In the genomic region with DNA sequence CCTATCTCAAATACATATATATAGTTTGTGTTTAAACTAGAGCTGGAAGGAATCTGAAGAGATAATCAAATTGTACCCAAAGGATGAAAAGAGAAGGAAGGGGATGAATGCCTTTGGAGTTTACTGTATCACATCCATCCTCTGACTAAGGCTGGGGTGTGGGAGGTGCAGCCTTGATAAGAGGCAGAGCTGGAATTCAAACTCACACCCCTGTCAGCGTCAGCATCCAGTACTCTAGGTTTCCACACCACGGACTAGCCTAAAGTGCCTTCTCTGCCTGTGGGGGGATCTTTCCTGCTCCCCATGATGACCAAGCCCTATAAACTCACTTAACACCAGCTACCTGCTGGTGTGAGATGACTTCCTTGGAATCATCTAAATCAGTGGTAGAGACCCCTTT, we compare ENCODE assay signal across 23 cellular contexts. TPM values are rescaled to one million over a fixed set of nuclear protein-coding genes. Genes with fewer than 3 reads are reported as not detected.
DNase-seq lines count a peak whose midpoint lies in the region; ATAC-seq, FAIRE-seq and TF ChIP-seq lines count a peak whose summit lies in the region.
"Had no signal": no experiment of that assay in that cellular context is flagged by ENCODE, and none has a peak within 500 bp of the region (broad histone marks: within the 10 kb centered on the region; RNA-seq: fewer than 3 reads in every experiment).

No MANE protein-coding gene starts in this region.

- H3K4me1 ChIP-seq in astrocyte (ENCODE audit: insufficient read depth, low read length): no peaks in the 10 kb centered on the region
- H3K4me1 ChIP-seq: BE2C had no signal

- H3K27me3 ChIP-seq in astrocyte (ENCODE audit: insufficient read depth, low read length) (no peaks in the 10 kb centered on the region), MG63 (no peaks in the 10 kb centered on the region)
- H3K27me3 ChIP-seq: BE2C had no signal

- H3K9me3 Mint-ChIP-seq in astrocyte (ENCODE audit: unreplicated experiment): no peaks in the 10 kb centered on the region
- H3K9me3 Mint-ChIP-seq in osteocyte (ENCODE audit: unreplicated experiment): no peaks in the 10 kb centered on the region
- H3K9me3 Mint-ChIP-seq in activated T-helper 17 cell treated with anti-CD3 and anti-CD28 coated beads, Interleukin-2, amount 50 U/mL, for 72 hours: no peaks in the 10 kb centered on the region
- H3K9me3 Mint-ChIP-seq: CD4-positive, CD25-positive, alpha-beta regulatory T cell; IgD-negative memory B cell had no signal

- H3K4me3 ChIP-seq in astrocyte (ENCODE audit: insufficient read depth, low read depth, low read length) (no peak overlapping the region), MG63 (no peak overlapping the region)
- H3K4me3 ChIP-seq: GM12878 had no signal

- TF ChIP-seq CTCF in astrocyte (IDR thresholded peaks at IDR 0.05; ENCODE audit: insufficient read depth, low read depth, low read length) (no peak), omental fat pad (IDR thresholded peaks at IDR 0.05) (no peak), osteocyte (IDR thresholded peaks at IDR 0.05) (no peak)

- H3K27ac ChIP-seq in astrocyte (ENCODE audit: low read depth, low read length): no peak overlapping the region

- H3K9ac ChIP-seq in astrocyte (ENCODE audit: low read length): no peak overlapping the region

- no peak for FAIRE-seq in astrocyte (lab: Jason Lieb, UNC)
- FAIRE-seq: A204.1, GM12878, GM19239, H54, HTR-8/SVneo had no signal

- H3K36me3 ChIP-seq in astrocyte (ENCODE audit: insufficient read depth, low read length) (no peaks in the 10 kb centered on the region), MG63 (no peaks in the 10 kb centered on the region)
- H3K36me3 ChIP-seq: BE2C had no signal

- H3K79me2 ChIP-seq in astrocyte (ENCODE audit: insufficient read depth, low read length): no peaks in the 10 kb centered on the region

- H3K9me3 ChIP-seq in astrocyte (ENCODE audit: insufficient read depth, low read depth, low read length) (no peaks in the 10 kb centered on the region), MG63 (no peaks in the 10 kb centered on the region)
- H3K9me3 ChIP-seq: BE2C had no signal

- H3K4me1 Mint-ChIP-seq in astrocyte (ENCODE audit: low read depth, unreplicated experiment) (no peaks in the 10 kb centered on the region), osteocyte (ENCODE audit: unreplicated experiment) (peaks cover 8% of the 10 kb centered on the region)
- H3K4me1 Mint-ChIP-seq in activated T-helper 17 cell treated with anti-CD3 and anti-CD28 coated beads, Interleukin-2, amount 50 U/mL, for 72 hours: no peaks in the 10 kb centered on the region
- H3K4me1 Mint-ChIP-seq: CD4-positive, CD25-positive, alpha-beta regulatory T cell; CD8-positive, alpha-beta memory T cell; IgD-negative memory B cell had no signal

- H2AFZ ChIP-seq in astrocyte (ENCODE audit: low read depth, low read length): no peak overlapping the region

- no peaks in the 10 kb centered on the region for H4K20me1 ChIP-seq in astrocyte (ENCODE audit: insufficient read depth, low read length)

- H3K27me3 Mint-ChIP-seq in astrocyte (ENCODE audit: low read depth, unreplicated experiment) (peaks cover 11% of the 10 kb centered on the region), osteocyte (ENCODE audit: unreplicated experiment) (no peaks in the 10 kb centered on the region)
- H3K27me3 Mint-ChIP-seq in activated T-helper 17 cell treated with anti-CD3 and anti-CD28 coated beads, Interleukin-2, amount 50 U/mL, for 72 hours: peaks cover 13% of the 10 kb centered on the region
- H3K27me3 Mint-ChIP-seq: IgD-negative memory B cell had no signal

- peak; percentile 79 for ATAC-seq in omental fat pad (ENCODE audit: low FRiP score)
- no peak for ATAC-seq in activated T-helper 17 cell treated with anti-CD3 and anti-CD28 coated beads, Interleukin-2, amount 50 U/mL, for 72 hours (replicated peaks)
- ATAC-seq: GM12878 had no signal

- H3K36me3 Mint-ChIP-seq in astrocyte (ENCODE audit: low read depth, unreplicated experiment): peaks cover 5% of the 10 kb centered on the region
- peaks cover 7% of the 10 kb centered on the region for H3K36me3 Mint-ChIP-seq in osteocyte (ENCODE audit: unreplicated experiment)
- H3K36me3 Mint-ChIP-seq in activated T-helper 17 cell treated with anti-CD3 and anti-CD28 coated beads, Interleukin-2, amount 50 U/mL, for 72 hours (ENCODE audit: low read depth): no peaks in the 10 kb centered on the region
- H3K36me3 Mint-ChIP-seq: CD4-positive, CD25-positive, alpha-beta regulatory T cell; CD8-positive, alpha-beta memory T cell; IgD-negative memory B cell had no signal

- H3K27ac Mint-ChIP-seq in astrocyte (ENCODE audit: unreplicated experiment): no peak overlapping the region
- H3K27ac Mint-ChIP-seq in osteocyte (ENCODE audit: unreplicated experiment): no peak overlapping the region
- H3K27ac Mint-ChIP-seq in activated T-helper 17 cell treated with anti-CD3 and anti-CD28 coated beads, Interleukin-2, amount 50 U/mL, for 72 hours: no peak overlapping the region
- H3K27ac Mint-ChIP-seq: CD4-positive, CD25-positive, alpha-beta regulatory T cell; CD8-positive, alpha-beta memory T cell had no signal

- H3K4me3 Mint-ChIP-seq in astrocyte (ENCODE audit: unreplicated experiment) (no peak overlapping the region), osteocyte (ENCODE audit: unreplicated experiment) (no peak overlapping the region)
- H3K4me3 Mint-ChIP-seq in activated T-helper 17 cell treated with anti-CD3 and anti-CD28 coated beads, Interleukin-2, amount 50 U/mL, for 72 hours: no peak overlapping the region
- H3K4me3 Mint-ChIP-seq: CD4-positive, CD25-positive, alpha-beta regulatory T cell; CD8-positive, alpha-beta memory T cell; IgD-negative memory B cell had no signal

- DNase-seq in NCI-H226 (peak; percentile 84), astrocyte (ENCODE audit: low read depth) (peak; percentile 29), omental fat pad (ENCODE audit: low spot score) (no peak), MG63 (no peak), osteocyte (ENCODE audit: extremely low spot score, unreplicated experiment) (no peak)
- DNase-seq: ACHN; BE2C; C1 segment of cervical spinal cord; CD4-positive, CD25-positive, alpha-beta regulatory T cell; CD8-positive, alpha-beta memory T cell; COR-L47; DMS 273 treated with DMSO at 0.1 percent for 48 hours; DMS53; DND-41; EL; HCEC 1CT had no signal

- H3K4me2 ChIP-seq in astrocyte (ENCODE audit: low read length): no peak overlapping the region

RNA-seq across cellular contexts. Expression of a gene that starts 48.1 kb away (rescaled TPM):
- total RNA-seq in astrocyte: 1.2 and 2.0 TPM in 2 replicates
- 10 to 100 TPM in 3 of 4 donors, 1 to 10 TPM in 1; 6.3 to 47.7 (median 33.6) TPM for total RNA-seq in omental fat pad
- 2.0 and 3.1 TPM in 2 replicates for total RNA-seq in MG63 (2014; rRNA removed; shearing (Covaris generic); ENCODE audit: low replicate concordance)
- 17.3 and 19.3 TPM in 2 replicates for total RNA-seq in osteocyte
- total RNA-seq in activated T-helper 17 cell treated with anti-CD3 and anti-CD28 coated beads, Interleukin-2, amount 50 U/mL, for 72 hours: under 1 TPM; 0.06 to 0.77 TPM
- total RNA-seq: CD4-positive, CD25-positive, alpha-beta regulatory T cell had no signal

Comparison
In these comparisons a context has a peak if more than half of its experiments do, and no peak if none do; other contexts are left out.
1. DNase-seq: peak in NCI-H226 (single experiment) and astrocyte (single experiment); none in omental fat pad (single experiment), MG63 (single experiment) and osteocyte (single experiment).